ENCODE assay signal across 1 cellular context in the genomic region with DNA sequence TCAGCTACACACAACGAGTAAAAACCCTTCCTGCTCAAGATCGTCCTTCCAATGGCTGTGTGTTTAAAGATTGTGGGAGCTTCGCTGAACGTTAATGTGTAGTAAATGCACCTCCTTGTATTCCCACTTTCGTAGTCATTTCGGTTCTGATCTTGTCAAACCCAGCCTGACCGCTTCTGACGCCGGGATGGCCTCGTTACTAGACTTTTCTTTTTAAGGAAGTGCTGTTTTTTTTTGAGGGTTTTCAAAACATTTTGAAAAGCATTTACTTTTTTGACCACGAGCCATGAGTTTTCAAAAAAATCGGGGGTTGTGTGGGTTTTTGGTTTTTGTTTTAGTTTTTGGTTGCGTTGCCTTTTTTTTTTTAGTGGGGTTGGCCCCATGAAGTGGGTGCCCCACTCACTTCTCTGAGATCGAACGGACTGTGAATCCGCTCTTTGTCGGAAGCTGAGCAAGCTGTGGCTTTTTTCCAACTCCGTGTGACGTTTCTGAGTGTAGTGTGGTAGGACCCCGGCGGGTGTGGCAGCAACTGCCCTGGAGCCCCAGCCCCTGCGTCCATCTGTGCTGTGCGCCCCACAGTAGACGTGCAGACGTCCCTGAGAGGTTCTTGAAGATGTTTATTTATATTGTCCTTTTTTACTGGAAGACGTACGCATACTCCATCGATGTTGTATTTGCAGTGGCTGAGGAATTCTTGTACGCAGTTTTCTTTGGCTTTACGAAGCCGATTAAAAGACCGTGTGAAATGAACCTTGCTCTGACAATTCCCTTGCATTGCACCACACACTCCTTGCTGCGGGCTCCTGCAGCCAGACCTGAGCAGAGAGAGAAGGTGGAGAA.
TF ChIP-seq lines count a peak whose summit lies in the region.

No MANE protein-coding gene starts in this region.

TF ChIP-seq in HCT116, 20 proteins besides CTCF, POLR2A, EP300 and RAD21 (continued from another document):
- TF ChIP-seq, protein P1, sequence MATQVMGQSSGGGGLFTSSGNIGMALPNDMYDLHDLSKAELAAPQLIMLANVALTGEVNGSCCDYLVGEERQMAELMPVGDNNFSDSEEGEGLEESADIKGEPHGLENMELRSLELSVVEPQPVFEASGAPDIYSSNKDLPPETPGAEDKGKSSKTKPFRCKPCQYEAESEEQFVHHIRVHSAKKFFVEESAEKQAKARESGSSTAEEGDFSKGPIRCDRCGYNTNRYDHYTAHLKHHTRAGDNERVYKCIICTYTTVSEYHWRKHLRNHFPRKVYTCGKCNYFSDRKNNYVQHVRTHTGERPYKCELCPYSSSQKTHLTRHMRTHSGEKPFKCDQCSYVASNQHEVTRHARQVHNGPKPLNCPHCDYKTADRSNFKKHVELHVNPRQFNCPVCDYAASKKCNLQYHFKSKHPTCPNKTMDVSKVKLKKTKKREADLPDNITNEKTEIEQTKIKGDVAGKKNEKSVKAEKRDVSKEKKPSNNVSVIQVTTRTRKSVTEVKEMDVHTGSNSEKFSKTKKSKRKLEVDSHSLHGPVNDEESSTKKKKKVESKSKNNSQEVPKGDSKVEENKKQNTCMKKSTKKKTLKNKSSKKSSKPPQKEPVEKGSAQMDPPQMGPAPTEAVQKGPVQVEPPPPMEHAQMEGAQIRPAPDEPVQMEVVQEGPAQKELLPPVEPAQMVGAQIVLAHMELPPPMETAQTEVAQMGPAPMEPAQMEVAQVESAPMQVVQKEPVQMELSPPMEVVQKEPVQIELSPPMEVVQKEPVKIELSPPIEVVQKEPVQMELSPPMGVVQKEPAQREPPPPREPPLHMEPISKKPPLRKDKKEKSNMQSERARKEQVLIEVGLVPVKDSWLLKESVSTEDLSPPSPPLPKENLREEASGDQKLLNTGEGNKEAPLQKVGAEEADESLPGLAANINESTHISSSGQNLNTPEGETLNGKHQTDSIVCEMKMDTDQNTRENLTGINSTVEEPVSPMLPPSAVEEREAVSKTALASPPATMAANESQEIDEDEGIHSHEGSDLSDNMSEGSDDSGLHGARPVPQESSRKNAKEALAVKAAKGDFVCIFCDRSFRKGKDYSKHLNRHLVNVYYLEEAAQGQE (IDR thresholded peaks at IDR 0.05; ENCODE audit: low read depth), result no peak
- TF ChIP-seq FOSL1 (IDR thresholded peaks at IDR 0.05; ENCODE audit: low read depth) (no peak), EGR1 (IDR thresholded peaks at IDR 0.05; ENCODE audit: low read depth) (no peak), TCF7L2 (IDR thresholded peaks at IDR 0.05; ENCODE audit: borderline replicate concordance, extremely low read depth, insufficient read depth, insufficient read length) (no peak), ELF1 (IDR thresholded peaks at IDR 0.05; ENCODE audit: borderline replicate concordance, low read depth) (no peak), YY1 (IDR thresholded peaks at IDR 0.05; ENCODE audit: extremely low read depth, insufficient replicate concordance, low read depth, low read length) (no peak), EZH2phosphoT487 (IDR thresholded peaks at IDR 0.05; ENCODE audit: borderline replicate concordance) (no peak), JUND (IDR thresholded peaks at IDR 0.05) (no peak), ZFX (IDR thresholded peaks at IDR 0.05) (no peak), POLR2AphosphoS5 (IDR thresholded peaks at IDR 0.05; ENCODE audit: low read depth, low read length) (no peak), EZH2 (IDR thresholded peaks at IDR 0.05) (no peak), ZBTB33 (IDR thresholded peaks at IDR 0.05; ENCODE audit: extremely low read depth, insufficient replicate concordance, low read length) (no peak)
- TF ChIP-seq, protein P2, sequence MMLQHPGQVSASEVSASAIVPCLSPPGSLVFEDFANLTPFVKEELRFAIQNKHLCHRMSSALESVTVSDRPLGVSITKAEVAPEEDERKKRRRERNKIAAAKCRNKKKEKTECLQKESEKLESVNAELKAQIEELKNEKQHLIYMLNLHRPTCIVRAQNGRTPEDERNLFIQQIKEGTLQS (IDR thresholded peaks at IDR 0.05), result no peak
